Comparison of ENCODE assay signal across 16 cellular contexts in genomic region chr1:214044438-214045214, GRCh38. TPM values are rescaled to one million over a fixed set of nuclear protein-coding genes. Genes with fewer than 3 reads are reported as not detected.
DNase-seq lines count a peak whose midpoint lies in the region; ATAC-seq, FAIRE-seq and TF ChIP-seq lines count a peak whose summit lies in the region.
"Had no signal": no experiment of that assay in that cellular context is flagged by ENCODE, and none has a peak within 500 bp of the region (broad histone marks: within the 10 kb centered on the region; RNA-seq: fewer than 3 reads in every experiment).

No MANE protein-coding gene starts in this region.

- POLR2A ChIA-PET in HepG2 (lab: Yijun Ruan, JAX), result interaction anchor here (0.9 to 7.2 kb wide), 9 partner anchors 16 to 673 kb away, joined by 3 to 78 read pairs (median 6); partner anchors contain the start of gene PROX1

- H3K27me3 Mint-ChIP-seq in GM23338 (ENCODE audit: insufficient read depth, low read depth, poor library complexity), result no peaks in the 10 kb centered on the region

- TF ChIP-seq EP300 in HepG2 (IDR thresholded peaks at IDR 0.05; ENCODE audit: low read depth in 2 of 2, low read length in 2 of 2) (peak; percentile 42 to 87), HepG2 (CRISPR knock-in tag; IDR thresholded peaks at IDR 0.05; ENCODE audit: borderline replicate concordance) (peak; percentile 31; the same call in 1 of the 2 replicates)

- H3K4me2 ChIP-seq in GM23338 (no peak overlapping the region), HepG2 (ENCODE audit: low read depth, low read length) (peak overlapping the region; percentile 41; the same call in 1 of the 2 replicates)
- H3K4me2 ChIP-seq: BLaER1 had no signal

- H3K27ac ChIP-seq in GM23338 (ENCODE audit: low read depth) (no peak overlapping the region), HepG2 (ENCODE audit: extremely low read length, insufficient read depth, low read length) (peak overlapping the region; percentile 79)
- H3K27ac ChIP-seq: BLaER1, tibial artery had no signal

- no peak overlapping the region for H3K27ac Mint-ChIP-seq in GM23338
- H3K27ac Mint-ChIP-seq: activated CD8-positive, alpha-beta T cell treated with anti-CD3 and anti-CD28 coated beads for 36 hours; nephron had no signal

- in situ Hi-C loops in HepG2 (cut with HindIII; ENCODE audit: extremely low pct_ligation_motif_present, low pct_unique_long_range_greater_than_20kb), result no loop called here

- H3K4me1 Mint-ChIP-seq in GM23338, result peaks cover 6% of the 10 kb centered on the region
- H3K4me1 Mint-ChIP-seq: nephron had no signal

- peak overlapping the region; percentile 17; the same call in 1 of the 2 replicates for H3K9ac ChIP-seq in HepG2 (ENCODE audit: insufficient read depth, low read depth, low read length)
- H3K9ac ChIP-seq: BLaER1 had no signal

- H3K4me3 Mint-ChIP-seq in GM23338, result no peak overlapping the region
- H3K4me3 Mint-ChIP-seq: activated CD8-positive, alpha-beta T cell treated with anti-CD3 and anti-CD28 coated beads for 36 hours; nephron had no signal

- H3K9me2 ChIP-seq in GM23338 (ENCODE audit: insufficient read depth), result no peaks in the 10 kb centered on the region

- H3K27me3 ChIP-seq in GM23338 (ENCODE audit: insufficient read depth) (no peaks in the 10 kb centered on the region), HepG2 (ENCODE audit: control insufficient read depth in 1 of 2, insufficient read depth in 2 of 2, low read length in 2 of 2) (no peaks in the 10 kb centered on the region; a peak in 1 of 5 replicates)
- H3K27me3 ChIP-seq: BLaER1, tibial artery had no signal

- TF ChIP-seq POLR2A in HepG2 (IDR thresholded peaks at IDR 0.05; ENCODE audit: insufficient read depth in 1 of 2, low read depth in 2 of 2, low read length in 2 of 2), result no peak

- H3F3A ChIP-seq in GM23338 (replicated peaks; ENCODE audit: low read depth), result no peaks in the 10 kb centered on the region

- intact Hi-C loops in HepG2 (cut with micrococcal nuclease; ENCODE audit: unreplicated experiment), result no loop called here
- intact Hi-C loops in posterior cingulate gyrus (cut with DNase I), result no loop called here

- ATAC-seq in GM23338 (peak; percentile 52), HepG2 (peak; percentile 91), HG02642 (IDR thresholded peaks at IDR 0.05; ENCODE audit: poor library complexity, unreplicated experiment) (no peak)
- ATAC-seq: activated CD8-positive, alpha-beta T cell treated with anti-CD3 and anti-CD28 coated beads for 36 hours; Panc1 had no signal

- H4K20me1 ChIP-seq in GM23338 (replicated peaks; ENCODE audit: insufficient read depth) (no peaks in the 10 kb centered on the region), HepG2 (ENCODE audit: insufficient read depth, low read length) (no peaks in the 10 kb centered on the region)
- H4K20me1 ChIP-seq: BLaER1 had no signal

- no TSS peak for BruUV-seq in HepG2 (replicated peaks; lab: Mats Ljungman, UMichigan)

- no peak for TF ChIP-seq RAD21 in HepG2 (CRISPR knock-in tag; IDR thresholded peaks at IDR 0.05)

- no peaks in the 10 kb centered on the region for H3K79me2 ChIP-seq in GM23338 (replicated peaks; ENCODE audit: insufficient read depth)
- no peaks in the 10 kb centered on the region for H3K79me2 ChIP-seq in HepG2 (ENCODE audit: insufficient read depth, low read length)

- H2AFZ ChIP-seq in GM23338 (no peak overlapping the region), HepG2 (ENCODE audit: low read length) (no peak overlapping the region)

- H3K4me1 ChIP-seq in GM23338 (ENCODE audit: insufficient read depth) (no peaks in the 10 kb centered on the region), HepG2 (ENCODE audit: insufficient read depth, low read length) (peaks cover 79% of the 10 kb centered on the region)
- H3K4me1 ChIP-seq: BLaER1, tibial artery had no signal

- peaks cover 4% of the 10 kb centered on the region; the same call in 2 of the 3 replicates for H3K36me3 Mint-ChIP-seq in GM23338 (ENCODE audit: low read depth)

- DNase-seq in GM23338 (ENCODE audit: low spot score), result peak; percentile 21
- DNase-seq in NCI-H146 treated with DMSO at 0.1 percent for 48 hours (lab: John Stamatoyannopoulos, UW; ENCODE audit: unreplicated experiment), result peak; percentile 51
- DNase-seq in SHP77 treated with DMSO at 0.1 percent for 48 hours (lab: John Stamatoyannopoulos, UW), result peak; percentile 50
- peak; percentile 81 for DNase-seq in HepG2 (ENCODE audit: low spot score)
- DNase-seq in NCI-H2107 (lab: John Stamatoyannopoulos, UW), result no peak
- DNase-seq in posterior cingulate gyrus, result no peak
- DNase-seq: activated CD8-positive, alpha-beta T cell treated with anti-CD3 and anti-CD28 coated beads for 36 hours; central memory CD4-positive, alpha-beta T cell; DND-41; mammary epithelial cell; NCI-H526; tibial artery had no signal

- H3K9me3 Mint-ChIP-seq in GM23338, result peaks cover 19% of the 10 kb centered on the region

- FAIRE-seq in HepG2 (lab: Jason Lieb, UNC), result no peak

- CTCF ChIA-PET in HepG2 (lab: Yijun Ruan, JAX; ENCODE audit: low intra/inter-chr PET ratio, low total read pairs), result no interaction called here

- TF ChIP-seq CTCF in GM23338 (conservative IDR thresholded peaks at IDR 0.05; ENCODE audit: low read depth in 2 of 2), result no peak
- TF ChIP-seq CTCF in HepG2 (CRISPR knock-in tag; IDR thresholded peaks at IDR 0.05), result no peak

- H3K4me3 ChIP-seq in GM23338, result no peak overlapping the region
- H3K4me3 ChIP-seq in HepG2 (replicated peaks in 1 of 3; ENCODE audit: insufficient read depth in 1 of 3, low read depth in 2 of 3, low read length in 3 of 3), result no peak overlapping the region; a peak in 1 of 6 replicates
- H3K4me3 ChIP-seq: BLaER1, tibial artery had no signal

- H3K9me3 ChIP-seq in HepG2 (ENCODE audit: low read length), result peaks cover 6% of the 10 kb centered on the region; the same call in 1 of the 2 replicates

- 58% methylated on average over 4 of the region's 4 CpGs for WGBS in HepG2 (ENCODE audit: low lambda C conversion rate)

- H3K36me3 ChIP-seq in GM23338 (ENCODE audit: insufficient read depth), result 0 out of 2 replicates have a peak, but pooled peaks cover 5% of the 10 kb centered on the region
- H3K36me3 ChIP-seq in HepG2 (replicated peaks in 1 of 2; ENCODE audit: control insufficient read depth in 1 of 2, insufficient read depth in 2 of 2, low read length in 2 of 2), result no peaks in the 10 kb centered on the region
- H3K36me3 ChIP-seq: BLaER1, tibial artery had no signal

TF ChIP-seq in GM23338, 12 proteins besides CTCF, POLR2A, EP300 and RAD21 (continues in another document):
- no peak for TF ChIP-seq ZNF331 (CRISPR knock-in tag; IDR thresholded peaks at IDR 0.05; ENCODE audit: low read depth)

TF ChIP-seq in HepG2, 621 proteins besides CTCF, POLR2A, EP300 and RAD21 (continues in another document):
- 0 out of 2 replicates have a peak, but pooled peaks have one; percentile 78 for TF ChIP-seq NCOA1 (CRISPR knock-in tag; IDR thresholded peaks at IDR 0.05)
- TF ChIP-seq FOSL2 (CRISPR knock-in tag; IDR thresholded peaks at IDR 0.05), result peak; percentile 61
- TF ChIP-seq TFAP4 (IDR thresholded peaks at IDR 0.05; ENCODE audit: borderline replicate concordance, low read depth), result no peak
- TF ChIP-seq MAFF (IDR thresholded peaks at IDR 0.05; ENCODE audit: low read depth, low read length), result no peak
- no peak for TF ChIP-seq BORCS8-MEF2B (CRISPR knock-in tag; IDR thresholded peaks at IDR 0.05)
- TF ChIP-seq CENPBD1 (CRISPR knock-in tag; IDR thresholded peaks at IDR 0.05; ENCODE audit: borderline replicate concordance, low read depth), result no peak
- peak; percentile 79 for TF ChIP-seq MED1 (CRISPR knock-in tag; IDR thresholded peaks at IDR 0.05)
- TF ChIP-seq ZNF274 (CRISPR knock-in tag; IDR thresholded peaks at IDR 0.05), result no peak
- peak; percentile 94 for TF ChIP-seq GATAD2A (CRISPR knock-in tag; IDR thresholded peaks at IDR 0.05)
- no peak for TF ChIP-seq ZNF678 (CRISPR knock-in tag; IDR thresholded peaks at IDR 0.05)
- peak; percentile 88 for TF ChIP-seq SALL1 (CRISPR knock-in tag; IDR thresholded peaks at IDR 0.05)

RNA-seq across cellular contexts. Expression of gene PROX1, which starts 56.9 kb away (rescaled TPM):
- total RNA-seq in GM23338 (2014; rRNA removed; shearing (Covaris generic)), result 0.39 and 0.49 TPM in 2 replicates
- polyA plus RNA-seq in GM23338 (2016; fragmentation: Nextera tagmentation; extraction: Ambion mirVana) (0.66 and 0.92 TPM in 2 replicates), HepG2 (2011; rRNA removed) (10.0 and 12.3 TPM in 2 replicates)
- 30.2 and 48.5 TPM in 2 replicates for total RNA-seq in HepG2 (2016; rRNA removed; fragmentation: Illumina TruSeq; extraction: Trizol)
- 18.3 and 23.4 TPM in 2 replicates for total RNA-seq in HepG2 (2016; cell fraction: cytosol; rRNA removed; fragmentation: Illumina TruSeq; extraction: Trizol; ENCODE audit: low read depth)
- 30.0 and 40.1 TPM in 2 replicates for total RNA-seq in HepG2 (2016; cell fraction: insoluble cytoplasmic fraction; rRNA removed; fragmentation: Illumina TruSeq; extraction: Trizol)
- 37.4 and 49.2 TPM in 2 replicates for total RNA-seq in HepG2 (2016; cell fraction: membrane; rRNA removed; fragmentation: Illumina TruSeq; extraction: Trizol)
- total RNA-seq in HepG2 (2016; cell fraction: nucleus; rRNA removed; fragmentation: Illumina TruSeq; extraction: Trizol), result 48.9 and 52.6 TPM in 2 replicates
- polyA plus RNA-seq in HepG2 (2011; cell fraction: cytosol; rRNA removed), result 6.4 and 10.1 TPM in 2 replicates
- polyA plus RNA-seq in HepG2 (2011; cell fraction: nucleus; rRNA removed), result 24.5 and 25.6 TPM in 2 replicates
- 32.4 and 38.1 TPM in 2 replicates for polyA plus RNA-seq in HepG2 (2012)
- polyA plus RNA-seq in HepG2 (2016; cell fraction: cytosol; fragmentation: Illumina TruSeq; extraction: Trizol; ENCODE audit: low read depth), result 0.63 and 0.75 TPM in 2 replicates
- 32.3 and 34.3 TPM in 2 replicates for polyA plus RNA-seq in HepG2 (2016; cell fraction: insoluble cytoplasmic fraction; fragmentation: Illumina TruSeq; extraction: Trizol; ENCODE audit: low read depth)
- polyA plus RNA-seq in HepG2 (2016; cell fraction: membrane; fragmentation: Illumina TruSeq; extraction: Trizol; ENCODE audit: low read depth), result 2.9 and 3.5 TPM in 2 replicates
- 47.2 and 51.1 TPM in 2 replicates for polyA plus RNA-seq in HepG2 (2016; cell fraction: nucleus; fragmentation: Illumina TruSeq; extraction: Trizol; ENCODE audit: insufficient read depth, low read depth)
- polyA minus RNA-seq in HepG2 (2011; rRNA and poly(A)+ RNA removed; ENCODE audit: low replicate concordance), result 40.4 TPM in 1 of 2 replicates, not detected in the other
- 37.0 and 45.5 TPM in 2 replicates for polyA minus RNA-seq in HepG2 (2011; cell fraction: cytosol; rRNA and poly(A)+ RNA removed)
- polyA minus RNA-seq in HepG2 (2011; cell fraction: nucleus; rRNA and poly(A)+ RNA removed), result 45.6 and 52.3 TPM in 2 replicates

Comparison
In these comparisons a context has a peak if more than half of its experiments do, and no peak if none do; other contexts are left out.
1. DNase-seq: peak in GM23338 (single experiment), NCI-H146 treated with DMSO at 0.1 percent for 48 hours (single experiment), SHP77 treated with DMSO at 0.1 percent for 48 hours (single experiment) and HepG2 (single experiment); none in NCI-H2107 (single experiment) and posterior cingulate gyrus (0 of 10).
2. RNA of gene PROX1, which starts 56.9 kb away (total RNA-seq): 18.3 to 52.6 TPM in HepG2; 0.39 to 0.49 TPM in GM23338; every median in the first group is over 10 times any median in the second.